ENCODE assay signal across 20 cellular contexts in the genomic region with DNA sequence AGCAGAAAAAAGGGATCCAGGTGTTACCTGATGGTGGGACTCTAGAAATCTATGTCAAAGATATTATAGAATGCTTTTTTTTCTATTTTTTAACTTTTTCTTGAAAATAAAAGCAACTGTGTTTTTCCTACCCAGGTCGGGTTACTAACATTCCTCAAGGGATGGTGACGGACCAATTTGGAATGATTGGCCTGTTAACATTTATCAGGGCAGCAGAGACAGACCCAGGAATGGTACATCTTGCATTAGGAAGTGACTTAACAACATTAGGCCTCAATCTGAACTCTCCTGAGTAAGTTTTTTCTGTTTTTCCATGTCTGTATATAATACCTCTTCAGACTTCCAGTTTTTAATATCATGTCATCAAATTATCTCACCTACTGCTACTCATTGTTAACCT.
"Had no signal": no experiment of that assay in that cellular context is flagged by ENCODE, and none has a peak within 500 bp of the region (broad histone marks: within the 10 kb centered on the region; RNA-seq: fewer than 3 reads in every experiment).

No MANE protein-coding gene starts in this region.

- H2AFZ ChIP-seq: hepatocyte had no signal

- DNase-seq: activated CD4-positive, alpha-beta T cell treated with anti-CD3 and anti-CD28 coated beads, Interleukin-2, amount 50 U/mL, for 4 hours; activated CD8-positive, alpha-beta memory T cell treated with anti-CD3 and anti-CD28 coated beads, Interleukin-2, amount 10 ng/mL, durations not matched to agents 7 days and 5 days; activated naive CD4-positive, alpha-beta T cell treated with Interleukin-2 at 50 U/mL for 16 hours; aorta; dermis blood vessel endothelial cell; effector memory CD8-positive, alpha-beta T cell; esophagus squamous epithelium; left colon; midbrain; nephron progenitor cell; occipital lobe; posterior cingulate gyrus; sigmoid colon; stimulated activated CD8-positive, alpha-beta memory T cell treated with anti-CD3 and anti-CD28 coated beads, Interleukin-4, amount 100 ng/mL, for 48 hours; stimulated activated naive CD4-positive, alpha-beta T cell; tibial artery had no signal

- H3K4me2 ChIP-seq: hepatocyte had no signal

- H3K4me3 Mint-ChIP-seq: activated CD8-positive, alpha-beta memory T cell treated with anti-CD3 and anti-CD28 coated beads, Interleukin-2, amount 10 ng/mL, durations not matched to agents 7 days and 5 days; effector memory CD8-positive, alpha-beta T cell; nephron progenitor cell; T-helper 1 cell treated with Interleukin-12 subunit alpha and Interleukin-12 subunit beta and Interleukin-4 antibody, amounts not matched to agents 30 μg/mL and 1 μg/mL, for 36 hours had no signal

- H3K27me3 Mint-ChIP-seq: activated CD8-positive, alpha-beta memory T cell treated with anti-CD3 and anti-CD28 coated beads, Interleukin-2, amount 10 ng/mL, durations not matched to agents 7 days and 5 days; effector memory CD8-positive, alpha-beta T cell had no signal

- H3K27me3 ChIP-seq: esophagus squamous epithelium, hepatocyte, sigmoid colon, tibial artery had no signal

- H3K27ac Mint-ChIP-seq: activated CD8-positive, alpha-beta memory T cell treated with anti-CD3 and anti-CD28 coated beads, Interleukin-2, amount 10 ng/mL, durations not matched to agents 7 days and 5 days; activated T-helper 2 cell treated with anti-CD3 and anti-CD28 coated beads, Interferon-gamma antibody, Interleukin-2, Interleukin-4, amounts not matched to agents 10 μg/mL and 5 μg/mL and 100 μg/mL, durations not matched to agents 14 hours and 24 hours and 36 hours; effector memory CD8-positive, alpha-beta T cell; nephron progenitor cell; T-helper 1 cell treated with Interleukin-12 subunit alpha and Interleukin-12 subunit beta and Interleukin-4 antibody, amounts not matched to agents 30 μg/mL and 1 μg/mL, for 36 hours had no signal

- H3K4me1 ChIP-seq: esophagus squamous epithelium, sigmoid colon, tibial artery had no signal

- H3K79me2 ChIP-seq: hepatocyte had no signal

- H3K4me1 Mint-ChIP-seq: nephron progenitor cell had no signal

- H3K27ac ChIP-seq: esophagus squamous epithelium, hepatocyte, sigmoid colon, tibial artery had no signal

- H3K9me3 ChIP-seq: esophagus squamous epithelium, sigmoid colon, tibial artery had no signal

- H3K4me3 ChIP-seq: esophagus squamous epithelium, hepatocyte, lung, sigmoid colon, tibial artery had no signal

- H3K9me3 Mint-ChIP-seq: activated T-helper 2 cell treated with anti-CD3 and anti-CD28 coated beads, Interferon-gamma antibody, Interleukin-2, Interleukin-4, amounts not matched to agents 10 μg/mL and 5 μg/mL and 100 μg/mL, durations not matched to agents 14 hours and 24 hours and 36 hours; effector memory CD8-positive, alpha-beta T cell; nephron progenitor cell; T-helper 1 cell treated with Interleukin-12 subunit alpha and Interleukin-12 subunit beta and Interleukin-4 antibody, amounts not matched to agents 30 μg/mL and 1 μg/mL, for 36 hours had no signal
